In genomic region chr20:3894796-3895195, GRCh38 we compare ENCODE assay signal across 1 cellular context.
TF ChIP-seq lines count a peak whose summit lies in the region.

No MANE protein-coding gene starts in this region.

TF ChIP-seq in SK-N-SH, 30 proteins besides CTCF, POLR2A, EP300 and RAD21:
- TF ChIP-seq POLR2AphosphoS5 (IDR thresholded peaks at IDR 0.05; ENCODE audit: low read depth, low read length) (no peak), USF2 (IDR thresholded peaks at IDR 0.05; ENCODE audit: borderline replicate concordance, low read depth, low read length) (no peak), YY1 (IDR thresholded peaks at IDR 0.05; ENCODE audit: low read depth) (no peak)
